In genomic region chr14:22506778-22507351, GRCh38 we compare ENCODE assay signal across 15 cellular contexts.
DNase-seq lines count a peak whose midpoint lies in the region; ATAC-seq, FAIRE-seq and TF ChIP-seq lines count a peak whose summit lies in the region.
"Had no signal": no experiment of that assay in that cellular context is flagged by ENCODE, and none has a peak within 500 bp of the region (broad histone marks: within the 10 kb centered on the region; RNA-seq: fewer than 3 reads in every experiment).

No MANE protein-coding gene starts in this region.

- peaks cover 20% of the 10 kb centered on the region for H3K4me1 ChIP-seq in smooth muscle cell (ENCODE audit: low read depth)
- H3K4me1 ChIP-seq in stomach: peaks cover 0 to 29% (median 18%) of the 10 kb centered on the region in 4 donors
- H3K4me1 ChIP-seq in kidney (ENCODE audit: control insufficient read depth in 1 of 2, insufficient read depth in 1 of 2, low read depth in 1 of 2, low read length in 2 of 2): peaks cover 0 to 11% of the 10 kb centered on the region in 2 donors
- H3K4me1 ChIP-seq: colonic mucosa had no signal

- no peak for FAIRE-seq in kidney (lab: Jason Lieb, UNC)

- H3K4me2 ChIP-seq in smooth muscle cell: peak overlapping the region; percentile 8
- H3K4me2 ChIP-seq: GM23338 had no signal

- H3K27ac ChIP-seq in smooth muscle cell (ENCODE audit: low read depth) (peak overlapping the region; percentile 13), stomach (peak overlapping the region in 1 of 5 donors; percentile 55), kidney (ENCODE audit: low read depth in 2 of 2, low read length in 2 of 2) (no peak overlapping the region)

- intact Hi-C loops in activated CD4-positive, alpha-beta T cell treated with anti-CD3 and anti-CD28 coated beads for 36 hours (cut with DNase I, micrococcal nuclease): loop anchor here (1.0 to 10.0 kb wide), 14 partner anchors 14 to 1030 kb away; partner anchors contain the start of genes DAD1 (in 2 of the 2), RAB2B (in 1 of the 2) and TOX4 (in 1 of the 2)
- intact Hi-C loops in stomach (cut with DNase I; ENCODE audit: low total_unique reads) (no loop called here), kidney (cut with DNase I) (no loop called here)

- 29% methylated on average over 2 of the region's 2 CpGs for WGBS in smooth muscle cell (ENCODE audit: low lambda C conversion rate)
- WGBS in stomach, 5 donors: 44 to 55% (median 49%) methylated on average over 2 of the region's 2 CpGs

- H3K27ac Mint-ChIP-seq in activated CD4-positive, alpha-beta T cell treated with anti-CD3 and anti-CD28 coated beads for 36 hours: peak overlapping the region; percentile 98
- H3K27ac Mint-ChIP-seq in IgD-negative memory B cell: peak overlapping the region; percentile 87 to 93 (median 89)
- H3K27ac Mint-ChIP-seq in activated naive CD8-positive, alpha-beta T cell treated with anti-CD3 and anti-CD28 coated beads, Interleukin-2, amount 50 U/mL, for 24 hours: peak overlapping the region; percentile 99

- no peak overlapping the region for H2AFZ ChIP-seq in smooth muscle cell (ENCODE audit: low read depth)

- H3K4me3 Mint-ChIP-seq in activated CD4-positive, alpha-beta T cell treated with anti-CD3 and anti-CD28 coated beads for 36 hours: peak overlapping the region; percentile 84
- H3K4me3 Mint-ChIP-seq in IgD-negative memory B cell: peak overlapping the region; percentile 25 to 94 (median 66)
- H3K4me3 Mint-ChIP-seq in activated naive CD8-positive, alpha-beta T cell treated with anti-CD3 and anti-CD28 coated beads, Interleukin-2, amount 50 U/mL, for 24 hours: peak overlapping the region; percentile 86
- H3K4me3 Mint-ChIP-seq: GM23338 had no signal

- TF ChIP-seq CTCF in smooth muscle cell (IDR thresholded peaks at IDR 0.05; ENCODE audit: borderline replicate concordance, insufficient read depth, poor library complexity, severe bottlenecking) (no peak), stomach (IDR thresholded peaks at IDR 0.05) (no peak), kidney (IDR thresholded peaks at IDR 0.05; ENCODE audit: borderline replicate concordance, extremely low read depth, insufficient read depth) (no peak)

- H4K20me1 ChIP-seq in smooth muscle cell (ENCODE audit: low read depth): no peaks in the 10 kb centered on the region

- H3K36me3 ChIP-seq in smooth muscle cell (ENCODE audit: low read depth): no peaks in the 10 kb centered on the region
- H3K36me3 ChIP-seq in stomach: no peaks in the 10 kb centered on the region
- no peaks in the 10 kb centered on the region for H3K36me3 ChIP-seq in kidney (ENCODE audit: control insufficient read depth in 1 of 2, insufficient read depth in 2 of 2, low read length in 2 of 2)
- H3K36me3 ChIP-seq: colonic mucosa had no signal

- H3F3A ChIP-seq in smooth muscle cell (ENCODE audit: low read depth): peaks cover 18% of the 10 kb centered on the region

- peak; percentile 48 for DNase-seq in activated CD4-positive, alpha-beta T cell treated with anti-CD3 and anti-CD28 coated beads for 36 hours
- no peak for DNase-seq in activated CD4-positive, alpha-beta T cell treated with anti-CD3 and anti-CD28 coated beads, Interleukin-2, amount 50 U/mL, for 48 hours
- no peak for DNase-seq in activated naive CD8-positive, alpha-beta T cell treated with anti-CD3 and anti-CD28 coated beads, Interleukin-2, amount 50 U/mL, for 24 hours
- no peak for DNase-seq in smooth muscle cell (lab: John Stamatoyannopoulos, UW; ENCODE audit: unreplicated experiment)
- no peak for DNase-seq in stomach
- no peak for DNase-seq in kidney
- DNase-seq: anterior cingulate cortex, Caco-2, colonic mucosa, head of caudate nucleus, kidney glomerular epithelial cell, NCI-H2107 had no signal

- H3K9me3 ChIP-seq in smooth muscle cell (replicated peaks; ENCODE audit: low read depth) (no peaks in the 10 kb centered on the region), stomach (no peaks in the 10 kb centered on the region), kidney (ENCODE audit: control insufficient read depth in 1 of 2, low read length in 2 of 2) (no peaks in the 10 kb centered on the region)
- H3K9me3 ChIP-seq: Caco-2, colonic mucosa had no signal

- H3K27me3 ChIP-seq in smooth muscle cell (ENCODE audit: low read depth) (no peaks in the 10 kb centered on the region), stomach (no peaks in the 10 kb centered on the region)
- H3K27me3 ChIP-seq: colonic mucosa had no signal

- TF ChIP-seq POLR2A in stomach (IDR thresholded peaks at IDR 0.05): no peak

- ATAC-seq in activated CD4-positive, alpha-beta T cell treated with anti-CD3 and anti-CD28 coated beads for 36 hours: peak; percentile 62
- peak; percentile 83 for ATAC-seq in activated naive CD8-positive, alpha-beta T cell treated with anti-CD3 and anti-CD28 coated beads, Interleukin-2, amount 50 U/mL, for 24 hours
- no peak for ATAC-seq in GM19324 (IDR thresholded peaks at IDR 0.05; ENCODE audit: low FRiP score, unreplicated experiment)
- ATAC-seq: GM23338 had no signal

- H3K9me3 Mint-ChIP-seq in activated CD4-positive, alpha-beta T cell treated with anti-CD3 and anti-CD28 coated beads for 36 hours (ENCODE audit: low read depth): no peaks in the 10 kb centered on the region
- no peaks in the 10 kb centered on the region for H3K9me3 Mint-ChIP-seq in IgD-negative memory B cell
- no peaks in the 10 kb centered on the region for H3K9me3 Mint-ChIP-seq in activated naive CD8-positive, alpha-beta T cell treated with anti-CD3 and anti-CD28 coated beads, Interleukin-2, amount 50 U/mL, for 24 hours
- H3K9me3 Mint-ChIP-seq: GM23338 had no signal

- H3K9ac ChIP-seq in smooth muscle cell (ENCODE audit: low read depth) (no peak overlapping the region), kidney (ENCODE audit: low read length in 2 of 2) (no peak overlapping the region)

- H3K79me2 ChIP-seq in smooth muscle cell (ENCODE audit: low read depth): no peaks in the 10 kb centered on the region

- TF ChIP-seq EP300 in stomach (IDR thresholded peaks at IDR 0.05): no peak

- peaks cover 40% of the 10 kb centered on the region for H3K4me1 Mint-ChIP-seq in activated CD4-positive, alpha-beta T cell treated with anti-CD3 and anti-CD28 coated beads for 36 hours
- H3K4me1 Mint-ChIP-seq in IgD-negative memory B cell: peaks cover 50 to 67% (median 63%) of the 10 kb centered on the region in 3 donors
- H3K4me1 Mint-ChIP-seq in activated naive CD8-positive, alpha-beta T cell treated with anti-CD3 and anti-CD28 coated beads, Interleukin-2, amount 50 U/mL, for 24 hours: peaks cover 71% of the 10 kb centered on the region

- POLR2A ChIA-PET in activated CD4-positive, alpha-beta T cell treated with anti-CD3 and anti-CD28 coated beads for 36 hours (lab: Charles Lee): interaction anchor here (0.6 to 2.7 kb wide), 34 partner anchors 11 to 1509 kb away, joined by 3 to 34 read pairs (median 4); partner anchors contain the start of genes LRP10, PRMT5, RBM23 and REM2

- no peak overlapping the region for H3K4me3 ChIP-seq in smooth muscle cell
- H3K4me3 ChIP-seq in stomach: no peak overlapping the region
- no peak overlapping the region for H3K4me3 ChIP-seq in kidney (ENCODE audit: low read length in 2 of 2)
- H3K4me3 ChIP-seq: colonic mucosa, GM23338 had no signal

- CTCF ChIA-PET in activated CD4-positive, alpha-beta T cell treated with anti-CD3 and anti-CD28 coated beads for 36 hours (lab: Charles Lee): interaction anchor here (0.6 to 4.7 kb wide), 18 partner anchors 9 to 519 kb away, joined by 3 to 25 read pairs (median 6); no protein-coding TSS in a partner anchor

- H3K27me3 Mint-ChIP-seq in activated CD4-positive, alpha-beta T cell treated with anti-CD3 and anti-CD28 coated beads for 36 hours: no peaks in the 10 kb centered on the region
- peaks cover 31% of the 10 kb centered on the region for H3K27me3 Mint-ChIP-seq in IgD-negative memory B cell
- H3K27me3 Mint-ChIP-seq in activated naive CD8-positive, alpha-beta T cell treated with anti-CD3 and anti-CD28 coated beads, Interleukin-2, amount 50 U/mL, for 24 hours: no peaks in the 10 kb centered on the region

- peaks cover 94% of the 10 kb centered on the region for H3K36me3 Mint-ChIP-seq in activated CD4-positive, alpha-beta T cell treated with anti-CD3 and anti-CD28 coated beads for 36 hours (ENCODE audit: low read depth)
- peaks cover 4% of the 10 kb centered on the region for H3K36me3 Mint-ChIP-seq in IgD-negative memory B cell
- H3K36me3 Mint-ChIP-seq in activated naive CD8-positive, alpha-beta T cell treated with anti-CD3 and anti-CD28 coated beads, Interleukin-2, amount 50 U/mL, for 24 hours (ENCODE audit: low read depth): peaks cover 93% of the 10 kb centered on the region

Comparison
In these comparisons a context has a peak if more than half of its experiments do, and no peak if none do; other contexts are left out.
1. intact Hi-C loops: an anchor here in activated CD4-positive, alpha-beta T cell treated with anti-CD3 and anti-CD28 coated beads for 36 hours (1.0 to 10.0 kb wide); none called in stomach and kidney.